In genomic region chr11:3170756-3171670, GRCh38 we compare ENCODE assay signal across 28 cellular contexts. TPM values are rescaled to one million over a fixed set of nuclear protein-coding genes. Genes with fewer than 3 reads are reported as not detected.
A peak's percentile ranks its signal among the peaks of the same experiment; 100 is the strongest.
DNase-seq lines count a peak whose midpoint lies in the region; ATAC-seq and TF ChIP-seq lines count a peak whose summit lies in the region.
"Had no signal": no experiment of that assay in that cellular context is flagged by ENCODE, and none has a peak within 500 bp of the region (broad histone marks: within the 10 kb centered on the region; RNA-seq: fewer than 3 reads in every experiment).

No MANE protein-coding gene starts in this region.

- no peak overlapping the region for H3K4ac ChIP-seq in mesenchymal stem cell (ENCODE audit: low read depth in 1 of 2, low read length in 2 of 2)

- H2AK5ac ChIP-seq in mesenchymal stem cell (ENCODE audit: low read length, severe bottlenecking) = no peak overlapping the region

- no peak overlapping the region for H2BK120ac ChIP-seq in mesenchymal stem cell (ENCODE audit: low read depth, low read length)

- no peaks in the 10 kb centered on the region for H4K20me1 ChIP-seq in GM23338 (replicated peaks; ENCODE audit: insufficient read depth)

- no peaks in the 10 kb centered on the region for H3K79me1 ChIP-seq in mesenchymal stem cell (replicated peaks; ENCODE audit: low read length, poor library complexity, severe bottlenecking)

- no peak overlapping the region for H3K14ac ChIP-seq in mesenchymal stem cell (ENCODE audit: low read length in 2 of 2)

- no peaks in the 10 kb centered on the region for H3K79me2 ChIP-seq in GM23338 (replicated peaks; ENCODE audit: insufficient read depth)
- H3K79me2 ChIP-seq: parathyroid adenoma had no signal

- 86% methylated on average over 24 of the region's 24 CpGs for WGBS in mesenchymal stem cell

- H3K27ac ChIP-seq in mesenchymal stem cell (ENCODE audit: low read length, poor library complexity, severe bottlenecking) (no peak overlapping the region), tibial artery (peak overlapping the region; percentile 70 to 82), GM23338 (ENCODE audit: low read depth) (no peak overlapping the region)
- H3K27ac ChIP-seq: A549, left lung, parathyroid adenoma, right lobe of liver, suprapubic skin had no signal

- H3K9me3 ChIP-seq in mesenchymal stem cell (ENCODE audit: control insufficient read depth, low read length) (peaks cover 6% of the 10 kb centered on the region), tibial artery (peaks cover 0 to under 1% (median 0%) of the 10 kb centered on the region in 3 donors)

- H3K27ac Mint-ChIP-seq in activated naive CD8-positive, alpha-beta T cell treated with anti-CD3 and anti-CD28 coated beads, Interleukin-2, amount 10 ng/mL, durations not matched to agents 7 days and 5 days = no peak overlapping the region
- no peak overlapping the region for H3K27ac Mint-ChIP-seq in activated naive CD8-positive, alpha-beta T cell treated with anti-CD3 and anti-CD28 coated beads, Interleukin-2, amount 50 U/mL, for 24 hours
- no peak overlapping the region for H3K27ac Mint-ChIP-seq in GM23338
- H3K27ac Mint-ChIP-seq: activated CD8-positive, alpha-beta T cell treated with anti-CD3 and anti-CD28 coated beads, Interleukin-2, amount 10 ng/mL, durations not matched to agents 7 days and 5 days; stimulated activated memory B cell treated with anti-CD40 and anti-IgM and Interleukin-4, amounts not matched to agents 10 μg/mL and 1 μg/mL and 100 μg/mL, for 72 hours; T-helper 17 cell had no signal

- peak overlapping the region; percentile 50 for H3K4me3 ChIP-seq in Jurkat, Clone E6-1 (ENCODE audit: low read length)
- no peak overlapping the region for H3K4me3 ChIP-seq in mesenchymal stem cell (ENCODE audit: insufficient read depth in 1 of 2, low read depth in 1 of 2, low read length in 2 of 2)
- no peak overlapping the region for H3K4me3 ChIP-seq in tibial artery
- no peak overlapping the region for H3K4me3 ChIP-seq in GM23338
- H3K4me3 ChIP-seq: A549, K562, left lung, right lobe of liver, suprapubic skin had no signal

- H3K36me3 ChIP-seq in mesenchymal stem cell (ENCODE audit: control insufficient read depth in 1 of 2, insufficient read depth in 2 of 2, low read depth in 1 of 2, low read length in 2 of 2) = no peaks in the 10 kb centered on the region
- no peaks in the 10 kb centered on the region for H3K36me3 ChIP-seq in tibial artery
- H3K36me3 ChIP-seq in GM23338 (ENCODE audit: insufficient read depth) = no peaks in the 10 kb centered on the region
- H3K36me3 ChIP-seq: left lung, right lobe of liver, suprapubic skin had no signal

- H3K4me3 Mint-ChIP-seq in activated naive CD8-positive, alpha-beta T cell treated with anti-CD3 and anti-CD28 coated beads, Interleukin-2, amount 10 ng/mL, durations not matched to agents 7 days and 5 days = no peak overlapping the region
- no peak overlapping the region for H3K4me3 Mint-ChIP-seq in activated naive CD8-positive, alpha-beta T cell treated with anti-CD3 and anti-CD28 coated beads, Interleukin-2, amount 50 U/mL, for 24 hours
- no peak overlapping the region for H3K4me3 Mint-ChIP-seq in GM23338
- H3K4me3 Mint-ChIP-seq: activated CD8-positive, alpha-beta T cell treated with anti-CD3 and anti-CD28 coated beads, Interleukin-2, amount 10 ng/mL, durations not matched to agents 7 days and 5 days; stimulated activated memory B cell treated with anti-CD40 and anti-IgM and Interleukin-4, amounts not matched to agents 10 μg/mL and 1 μg/mL and 100 μg/mL, for 72 hours; T-helper 17 cell had no signal

- no peak overlapping the region for H3K9ac ChIP-seq in mesenchymal stem cell (ENCODE audit: low read length)
- H3K9ac ChIP-seq: parathyroid adenoma had no signal

- peaks cover 1% of the 10 kb centered on the region for H3K36me3 Mint-ChIP-seq in activated naive CD8-positive, alpha-beta T cell treated with anti-CD3 and anti-CD28 coated beads, Interleukin-2, amount 10 ng/mL, durations not matched to agents 7 days and 5 days
- H3K36me3 Mint-ChIP-seq in activated naive CD8-positive, alpha-beta T cell treated with anti-CD3 and anti-CD28 coated beads, Interleukin-2, amount 50 U/mL, for 24 hours (ENCODE audit: low read depth) = no peaks in the 10 kb centered on the region
- no peaks in the 10 kb centered on the region; the same call in 2 of the 3 replicates for H3K36me3 Mint-ChIP-seq in GM23338 (ENCODE audit: low read depth)
- H3K36me3 Mint-ChIP-seq: stimulated activated memory B cell treated with anti-CD40 and anti-IgM and Interleukin-4, amounts not matched to agents 10 μg/mL and 1 μg/mL and 100 μg/mL, for 72 hours had no signal

- H3K27me3 Mint-ChIP-seq in activated naive CD8-positive, alpha-beta T cell treated with anti-CD3 and anti-CD28 coated beads, Interleukin-2, amount 10 ng/mL, durations not matched to agents 7 days and 5 days = peaks cover 14% of the 10 kb centered on the region
- peaks cover 18% of the 10 kb centered on the region for H3K27me3 Mint-ChIP-seq in activated naive CD8-positive, alpha-beta T cell treated with anti-CD3 and anti-CD28 coated beads, Interleukin-2, amount 50 U/mL, for 24 hours
- peaks cover 19% of the 10 kb centered on the region for H3K27me3 Mint-ChIP-seq in GM23338 (ENCODE audit: insufficient read depth, low read depth, poor library complexity)

- H2AFZ ChIP-seq in mesenchymal stem cell (ENCODE audit: low read depth, low read length) = no peak overlapping the region
- no peak overlapping the region for H2AFZ ChIP-seq in GM23338

- H3K9me2 ChIP-seq in GM23338 (ENCODE audit: insufficient read depth) = 0 out of 2 replicates have a peak, but pooled peaks cover 13% of the 10 kb centered on the region

- peak overlapping the region; percentile 7 for H2BK15ac ChIP-seq in mesenchymal stem cell (ENCODE audit: low read depth, poor library complexity, severe bottlenecking)

- H3K18ac ChIP-seq in mesenchymal stem cell (ENCODE audit: low read depth in 1 of 2, low read length in 2 of 2) = no peak overlapping the region

- no peak overlapping the region for H2BK12ac ChIP-seq in mesenchymal stem cell (ENCODE audit: low read length in 2 of 2)

- H3F3A ChIP-seq in GM23338 (replicated peaks; ENCODE audit: low read depth) = no peaks in the 10 kb centered on the region

- no peak for TF ChIP-seq CTCF in tibial artery (IDR thresholded peaks at IDR 0.05)
- TF ChIP-seq CTCF in omental fat pad (IDR thresholded peaks at IDR 0.05) = no peak
- TF ChIP-seq CTCF in GM23338 (conservative IDR thresholded peaks at IDR 0.05; ENCODE audit: low read depth in 2 of 2) = no peak

- no peak overlapping the region for H4K8ac ChIP-seq in mesenchymal stem cell (ENCODE audit: low read length)

- ATAC-seq in activated naive CD8-positive, alpha-beta T cell treated with anti-CD3 and anti-CD28 coated beads, Interleukin-2, amount 10 ng/mL, durations not matched to agents 7 days and 5 days (ENCODE audit: low read depth) = peak; percentile 9
- no peak for ATAC-seq in activated naive CD8-positive, alpha-beta T cell treated with anti-CD3 and anti-CD28 coated beads, Interleukin-2, amount 50 U/mL, for 24 hours
- ATAC-seq in omental fat pad (ENCODE audit: low FRiP score) = no peak
- ATAC-seq in GM23338 = no peak
- ATAC-seq in HG03439 (IDR thresholded peaks at IDR 0.05; ENCODE audit: unreplicated experiment) = no peak
- ATAC-seq: activated CD8-positive, alpha-beta T cell treated with anti-CD3 and anti-CD28 coated beads, Interleukin-2, amount 10 ng/mL, durations not matched to agents 7 days and 5 days; HCT116; K562; right lobe of liver; stimulated activated memory B cell treated with anti-CD40 and anti-IgM and Interleukin-4, amounts not matched to agents 10 μg/mL and 1 μg/mL and 100 μg/mL, for 72 hours; T-helper 17 cell had no signal

- no peak overlapping the region for H4K91ac ChIP-seq in mesenchymal stem cell (ENCODE audit: low read length)

- peaks cover 18% of the 10 kb centered on the region for H3K4me1 Mint-ChIP-seq in activated naive CD8-positive, alpha-beta T cell treated with anti-CD3 and anti-CD28 coated beads, Interleukin-2, amount 10 ng/mL, durations not matched to agents 7 days and 5 days
- peaks cover 19% of the 10 kb centered on the region for H3K4me1 Mint-ChIP-seq in activated naive CD8-positive, alpha-beta T cell treated with anti-CD3 and anti-CD28 coated beads, Interleukin-2, amount 50 U/mL, for 24 hours
- peaks cover 10% of the 10 kb centered on the region for H3K4me1 Mint-ChIP-seq in GM23338

- intact Hi-C loops in tibial artery (cut with DNase I; ENCODE audit: low total_unique reads) = loop anchor here (5.0 kb wide), 1 partner anchor 46 kb away; the partner anchor contains the start of gene MRGPRG

- peak; percentile 33 for DNase-seq in activated naive CD8-positive, alpha-beta T cell treated with anti-CD3 and anti-CD28 coated beads, Interleukin-2, amount 10 ng/mL, durations not matched to agents 7 days and 5 days
- DNase-seq in activated naive CD8-positive, alpha-beta T cell treated with anti-CD3 and anti-CD28 coated beads, Interleukin-2, amount 50 U/mL, for 24 hours = no peak
- DNase-seq in Jurkat, Clone E6-1 (ENCODE audit: low read depth, low spot score) = peak; percentile 91
- DNase-seq in mesenchymal stem cell = no peak
- DNase-seq in tibial artery = peak in 1 of 2 donors; percentile 64
- no peak for DNase-seq in omental fat pad (ENCODE audit: low spot score)
- DNase-seq in GM23338 (ENCODE audit: low spot score) = no peak
- DNase-seq: activated CD4-positive, CD25-positive, alpha-beta regulatory T cell treated with anti-CD3 and anti-CD28 coated beads, Interleukin-2, amount 50 U/mL, for 72 hours; activated CD8-positive, alpha-beta T cell treated with anti-CD3 and anti-CD28 coated beads, Interleukin-2, amount 10 ng/mL, durations not matched to agents 7 days and 5 days; activated effector memory CD4-positive, alpha-beta T cell treated with Interleukin-2 at 50 U/mL for 16 hours; DMS153; midbrain; NCI-H1105 treated with DMSO at 0.1 percent for 48 hours; NCI-H1930; NCI-H526; stimulated activated CD4-positive, alpha-beta T cell treated with anti-CD3 and anti-CD28 coated beads, Interleukin-4, amount 100 ng/mL, for 4 hours; T-helper 17 cell had no signal

- peaks cover 3% of the 10 kb centered on the region for H3K9me3 Mint-ChIP-seq in activated naive CD8-positive, alpha-beta T cell treated with anti-CD3 and anti-CD28 coated beads, Interleukin-2, amount 10 ng/mL, durations not matched to agents 7 days and 5 days
- peaks cover 8% of the 10 kb centered on the region for H3K9me3 Mint-ChIP-seq in activated naive CD8-positive, alpha-beta T cell treated with anti-CD3 and anti-CD28 coated beads, Interleukin-2, amount 50 U/mL, for 24 hours
- H3K9me3 Mint-ChIP-seq in GM23338 = peaks cover 7% of the 10 kb centered on the region

- H3K4me2 ChIP-seq in mesenchymal stem cell (ENCODE audit: low read length, poor library complexity, severe bottlenecking) (no peak overlapping the region), GM23338 (no peak overlapping the region)
- H3K4me2 ChIP-seq: A549 had no signal

- H3K27me3 ChIP-seq in mesenchymal stem cell (ENCODE audit: control insufficient read depth in 1 of 2, insufficient read depth in 1 of 2, low read length in 2 of 2) (peaks cover 4 to 37% of the 10 kb centered on the region in 2 experiments), tibial artery (no peaks in the 10 kb centered on the region), GM23338 (ENCODE audit: insufficient read depth) (peaks cover 7% of the 10 kb centered on the region)
- H3K27me3 ChIP-seq: right lobe of liver, suprapubic skin had no signal

- peaks cover 21% of the 10 kb centered on the region for H3K4me1 ChIP-seq in mesenchymal stem cell (ENCODE audit: control insufficient read depth, insufficient read depth, low read depth, low read length)
- H3K4me1 ChIP-seq in tibial artery = peaks cover 0 to 18% (median 16%) of the 10 kb centered on the region in 4 donors
- no peaks in the 10 kb centered on the region; the same call in 1 of the 2 replicates for H3K4me1 ChIP-seq in GM23338 (ENCODE audit: insufficient read depth)
- H3K4me1 ChIP-seq: right lobe of liver had no signal

- H3K23ac ChIP-seq in mesenchymal stem cell (ENCODE audit: low read length in 2 of 2) = no peak overlapping the region

- no peak overlapping the region for H2BK5ac ChIP-seq in mesenchymal stem cell (ENCODE audit: low read depth, low read length, poor library complexity, severe bottlenecking)

- POLR2A ChIA-PET in activated naive CD8-positive, alpha-beta T cell treated with anti-CD3 and anti-CD28 coated beads, Interleukin-2, amount 10 ng/mL, durations not matched to agents 7 days and 5 days (lab: Charles Lee) = no interaction called here

RNA-seq across cellular contexts. Expression of gene OSBPL5, which starts 5.9 kb away (rescaled TPM):
- total RNA-seq in activated naive CD8-positive, alpha-beta T cell treated with anti-CD3 and anti-CD28 coated beads, Interleukin-2, amount 10 ng/mL, durations not matched to agents 7 days and 5 days = 10 to 100 TPM; 13.0 to 13.2 TPM
- polyA plus RNA-seq in Jurkat, Clone E6-1 (2012; ENCODE audit: insufficient read depth, insufficient read length) = 19.0 TPM
- 13.7 TPM for polyA plus RNA-seq in mesenchymal stem cell (2013, experiment 1 of 2)
- polyA plus RNA-seq in mesenchymal stem cell (2013, experiment 2 of 2) = 14.6 TPM
- 10 to 100 TPM; 14.1 to 67.6 (median 31.8) TPM for total RNA-seq in omental fat pad
- total RNA-seq in GM23338 (2014; rRNA removed; shearing (Covaris generic)) = 8.1 and 12.0 TPM in 2 replicates
- polyA plus RNA-seq in GM23338 (2016; fragmentation: Nextera tagmentation; extraction: Ambion mirVana) = 2.7 and 3.4 TPM in 2 replicates

RNA-seq across cellular contexts. Expression of gene MRGPRG, which starts 47.6 kb away (rescaled TPM):
- total RNA-seq in activated naive CD8-positive, alpha-beta T cell treated with anti-CD3 and anti-CD28 coated beads, Interleukin-2, amount 10 ng/mL, durations not matched to agents 7 days and 5 days = not detected
- not detected for polyA plus RNA-seq in Jurkat, Clone E6-1 (2012; ENCODE audit: insufficient read depth, insufficient read length)
- not detected for polyA plus RNA-seq in mesenchymal stem cell (2013, experiment 1 of 2)
- polyA plus RNA-seq in mesenchymal stem cell (2013, experiment 2 of 2) = not detected
- not detected for total RNA-seq in omental fat pad
- not detected in 2 replicates for total RNA-seq in GM23338 (2014; rRNA removed; shearing (Covaris generic))
- not detected in 2 replicates for polyA plus RNA-seq in GM23338 (2016; fragmentation: Nextera tagmentation; extraction: Ambion mirVana)
- total RNA-seq: activated CD8-positive, alpha-beta T cell treated with anti-CD3 and anti-CD28 coated beads, Interleukin-2, amount 10 ng/mL, durations not matched to agents 7 days and 5 days; HT-29; K562; left lung; MCF 10A; right lobe of liver; suprapubic skin; T-helper 17 cell had no signal
- polyA plus RNA-seq: A549, K562 had no signal

Comparison
In these comparisons a context has a peak if more than half of its experiments do, and no peak if none do; other contexts are left out.
1. DNase-seq: peak in activated naive CD8-positive, alpha-beta T cell treated with anti-CD3 and anti-CD28 coated beads, Interleukin-2, amount 10 ng/mL, durations not matched to agents 7 days and 5 days (single experiment) and Jurkat, Clone E6-1 (single experiment); none in activated naive CD8-positive, alpha-beta T cell treated with anti-CD3 and anti-CD28 coated beads, Interleukin-2, amount 50 U/mL, for 24 hours (single experiment), mesenchymal stem cell (single experiment), omental fat pad (single experiment) and GM23338 (single experiment).
2. H3K27ac ChIP-seq: peak in tibial artery (2 of 2); none in mesenchymal stem cell (single experiment) and GM23338 (single experiment).